Comparison of ENCODE assay signal across 15 cellular contexts in genomic region chr7:68929712-68930395, GRCh38.
DNase-seq lines count a peak whose midpoint lies in the region; ATAC-seq and TF ChIP-seq lines count a peak whose summit lies in the region.
"Had no signal": no experiment of that assay in that cellular context is flagged by ENCODE, and none has a peak within 500 bp of the region (broad histone marks: within the 10 kb centered on the region; RNA-seq: fewer than 3 reads in every experiment).

No MANE protein-coding gene starts in this region.

- H3K27me3 ChIP-seq in thyroid gland, result no peaks in the 10 kb centered on the region
- H3K27me3 ChIP-seq: esophagus squamous epithelium had no signal

- H3K9me3 ChIP-seq in thyroid gland, result no peaks in the 10 kb centered on the region
- H3K9me3 ChIP-seq: esophagus squamous epithelium had no signal

- TF ChIP-seq CTCF in epithelial cell of esophagus (IDR thresholded peaks at IDR 0.05; ENCODE audit: insufficient read depth, low read depth, low read length, missing control alignments), result no peak
- TF ChIP-seq CTCF in thyroid gland (IDR thresholded peaks at IDR 0.05), result no peak

- H3K4me3 ChIP-seq in epithelial cell of esophagus (ENCODE audit: low read length), result no peak overlapping the region
- no peak overlapping the region for H3K4me3 ChIP-seq in skeletal muscle cell (ENCODE audit: low read depth, low read length)
- no peak overlapping the region for H3K4me3 ChIP-seq in thyroid gland (replicated peaks in 1 of 3)
- H3K4me3 ChIP-seq: esophagus squamous epithelium, skin epidermis had no signal

- 79 to 81% methylated on average over 7 of the region's 7 CpGs for WGBS in thyroid gland, 2 donors

- ATAC-seq in HG02610 (IDR thresholded peaks at IDR 0.05; ENCODE audit: unreplicated experiment), result no peak
- ATAC-seq: HCT116 had no signal

- no peaks in the 10 kb centered on the region for H3K36me3 ChIP-seq in thyroid gland
- H3K36me3 ChIP-seq: esophagus squamous epithelium had no signal

- no peak overlapping the region for H3K27ac ChIP-seq in thyroid gland
- H3K27ac ChIP-seq: esophagus squamous epithelium, skin epidermis had no signal

- TF ChIP-seq POLR2A in thyroid gland (IDR thresholded peaks at IDR 0.05), result no peak

- no peaks in the 10 kb centered on the region for H3K4me1 ChIP-seq in thyroid gland
- H3K4me1 ChIP-seq: esophagus squamous epithelium had no signal

- intact Hi-C loops in thyroid gland (cut with DNase I), result no loop called here

- DNase-seq in NCI-H1694 (lab: John Stamatoyannopoulos, UW) (peak; percentile 9), NCI-H1694 treated with DMSO at 0.1 percent for 48 hours (lab: John Stamatoyannopoulos, UW) (no peak), NCI-H69 (lab: John Stamatoyannopoulos, UW) (peak; percentile 57), epithelial cell of esophagus (ENCODE audit: low read depth) (peak; percentile 2), skeletal muscle cell (ENCODE audit: low read depth) (peak; percentile 51), NCI-H524 (lab: John Stamatoyannopoulos, UW) (no peak), thyroid gland (no peak)
- DNase-seq: activated CD4-positive, CD25-positive, alpha-beta regulatory T cell; activated naive CD8-positive, alpha-beta T cell treated with anti-CD3 and anti-CD28 coated beads, Interleukin-2, amount 10 ng/mL, durations not matched to agents 7 days and 5 days; Calu3; esophagus squamous epithelium; NCI-H2029 treated with DMSO at 0.1 percent for 48 hours had no signal

Comparison
In these comparisons a context has a peak if more than half of its experiments do, and no peak if none do; other contexts are left out.
1. DNase-seq: peak in NCI-H1694 (single experiment), NCI-H69 (single experiment), epithelial cell of esophagus (single experiment) and skeletal muscle cell (single experiment); none in NCI-H1694 treated with DMSO at 0.1 percent for 48 hours (single experiment), NCI-H524 (0 of 2) and thyroid gland (0 of 2).